33 cellular contexts compared by ENCODE assay signal in the genomic region with DNA sequence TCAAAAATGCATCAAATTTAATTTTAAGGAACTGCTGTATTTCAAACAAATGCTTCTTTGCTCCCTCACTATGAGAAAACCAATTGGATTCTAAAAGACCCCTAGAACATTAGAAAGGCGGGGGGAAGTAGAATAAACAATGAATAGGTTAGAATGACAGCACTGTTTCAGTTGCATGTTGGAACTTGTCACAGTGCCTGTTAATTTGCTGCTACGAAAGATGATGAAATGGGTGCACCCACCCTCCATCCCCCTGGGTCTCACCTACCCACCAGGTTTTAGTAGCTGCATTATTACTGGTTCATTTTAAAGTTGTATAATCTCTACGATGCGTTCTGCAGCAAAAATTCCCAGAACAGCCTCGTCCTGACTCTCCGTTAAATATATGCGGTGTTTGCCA.
"Had no signal": no experiment of that assay in that cellular context is flagged by ENCODE, and none has a peak within 500 bp of the region (broad histone marks: within the 10 kb centered on the region; RNA-seq: fewer than 3 reads in every experiment).

No MANE protein-coding gene starts in this region.

- H3K9me3 ChIP-seq: heart left ventricle, psoas muscle, stomach, thyroid gland, upper lobe of left lung had no signal

- FAIRE-seq: astrocyte, endothelial cell of umbilical vein, kidney had no signal

- H3K36me3 ChIP-seq: brain microvascular endothelial cell, heart left ventricle, stomach, thyroid gland, upper lobe of left lung had no signal

- H3K9me3 Mint-ChIP-seq: activated T-helper 17 cell treated with anti-CD3 and anti-CD28 coated beads, Interleukin-2, amount 50 U/mL, for 72 hours; effector memory CD8-positive, alpha-beta T cell; immature natural killer cell; stimulated activated naive B cell treated with anti-CD40 and anti-IgM and Interleukin-4, amounts not matched to agents 10 μg/mL and 1 μg/mL and 100 μg/mL, for 72 hours; T-helper 2 cell treated with Interferon-gamma antibody and Interleukin-4, amounts not matched to agents 5 μg/mL and 100 μg/mL, for 36 hours had no signal

- ATAC-seq: activated T-helper 17 cell treated with anti-CD3 and anti-CD28 coated beads, Interleukin-2, amount 50 U/mL, for 72 hours; effector memory CD8-positive, alpha-beta T cell; esophagus mucosa; heart left ventricle; left colon; naive thymus-derived CD4-positive, alpha-beta T cell; psoas muscle; stimulated activated naive B cell treated with anti-CD40 and anti-IgM and Interleukin-4, amounts not matched to agents 10 μg/mL and 1 μg/mL and 100 μg/mL, for 72 hours had no signal

- H3K27me3 ChIP-seq: brain microvascular endothelial cell, heart left ventricle, stomach, thyroid gland, upper lobe of left lung had no signal

- H3K4me3 ChIP-seq: heart left ventricle, psoas muscle, smooth muscle cell, stomach, thyroid gland, upper lobe of left lung had no signal

- DNase-seq: activated CD4-positive, alpha-beta T cell treated with anti-CD3 and anti-CD28 coated beads for 4 hours; activated CD4-positive, alpha-beta T cell treated with anti-CD3 and anti-CD28 coated beads, Interleukin-2, amount 50 U/mL, for 4 hours; activated CD8-positive, alpha-beta memory T cell treated with anti-CD3 and anti-CD28 coated beads, Interleukin-2, amount 50 U/mL, for 4 hours; activated gamma-delta T cell treated with Interleukin-2 at 50 U/mL for 16 hours; activated naive CD4-positive, alpha-beta T cell treated with anti-CD3 and anti-CD28 coated beads, Interleukin-2, amount 50 U/mL, for 16 hours; activated T-cell treated with anti-CD3 and anti-CD28 coated beads, Interleukin-2, amount 50 U/mL, for 1 hour; amniotic stem cell; brain microvascular endothelial cell; caudate nucleus; cortex of kidney; effector memory CD8-positive, alpha-beta T cell; foreskin fibroblast; heart left ventricle; hypothalamus; immature natural killer cell; kidney; left colon; midbrain; naive thymus-derived CD4-positive, alpha-beta T cell; occipital lobe; psoas muscle; stimulated activated CD4-positive, alpha-beta T cell treated with anti-CD3 and anti-CD28 coated beads, Interleukin-2, amount 100 ng/mL, for 24 hours; stimulated activated naive B cell treated with anti-CD40 and anti-IgM and Interleukin-4, amounts not matched to agents 10 μg/mL and 1 μg/mL and 100 μg/mL, for 72 hours; stomach; thyroid gland; upper lobe of left lung had no signal

- H3K36me3 Mint-ChIP-seq: immature natural killer cell; naive thymus-derived CD4-positive, alpha-beta T cell; stimulated activated naive B cell treated with anti-CD40 and anti-IgM and Interleukin-4, amounts not matched to agents 10 μg/mL and 1 μg/mL and 100 μg/mL, for 72 hours had no signal

- H3K4me3 Mint-ChIP-seq: activated T-helper 17 cell treated with anti-CD3 and anti-CD28 coated beads, Interleukin-2, amount 50 U/mL, for 72 hours; effector memory CD8-positive, alpha-beta T cell; immature natural killer cell; naive thymus-derived CD4-positive, alpha-beta T cell; stimulated activated naive B cell treated with anti-CD40 and anti-IgM and Interleukin-4, amounts not matched to agents 10 μg/mL and 1 μg/mL and 100 μg/mL, for 72 hours; T-helper 2 cell treated with Interferon-gamma antibody and Interleukin-4, amounts not matched to agents 5 μg/mL and 100 μg/mL, for 36 hours had no signal

- H3K4me1 Mint-ChIP-seq: activated T-helper 17 cell treated with anti-CD3 and anti-CD28 coated beads, Interleukin-2, amount 50 U/mL, for 72 hours; immature natural killer cell; naive thymus-derived CD4-positive, alpha-beta T cell; stimulated activated naive B cell treated with anti-CD40 and anti-IgM and Interleukin-4, amounts not matched to agents 10 μg/mL and 1 μg/mL and 100 μg/mL, for 72 hours had no signal

- H3K27ac Mint-ChIP-seq: activated T-helper 17 cell treated with anti-CD3 and anti-CD28 coated beads, Interleukin-2, amount 50 U/mL, for 72 hours; effector memory CD8-positive, alpha-beta T cell; immature natural killer cell; naive thymus-derived CD4-positive, alpha-beta T cell; stimulated activated naive B cell treated with anti-CD40 and anti-IgM and Interleukin-4, amounts not matched to agents 10 μg/mL and 1 μg/mL and 100 μg/mL, for 72 hours; T-helper 2 cell treated with Interferon-gamma antibody and Interleukin-4, amounts not matched to agents 5 μg/mL and 100 μg/mL, for 36 hours had no signal

- H3K4me1 ChIP-seq: parathyroid adenoma had no signal
